In the genomic region with DNA sequence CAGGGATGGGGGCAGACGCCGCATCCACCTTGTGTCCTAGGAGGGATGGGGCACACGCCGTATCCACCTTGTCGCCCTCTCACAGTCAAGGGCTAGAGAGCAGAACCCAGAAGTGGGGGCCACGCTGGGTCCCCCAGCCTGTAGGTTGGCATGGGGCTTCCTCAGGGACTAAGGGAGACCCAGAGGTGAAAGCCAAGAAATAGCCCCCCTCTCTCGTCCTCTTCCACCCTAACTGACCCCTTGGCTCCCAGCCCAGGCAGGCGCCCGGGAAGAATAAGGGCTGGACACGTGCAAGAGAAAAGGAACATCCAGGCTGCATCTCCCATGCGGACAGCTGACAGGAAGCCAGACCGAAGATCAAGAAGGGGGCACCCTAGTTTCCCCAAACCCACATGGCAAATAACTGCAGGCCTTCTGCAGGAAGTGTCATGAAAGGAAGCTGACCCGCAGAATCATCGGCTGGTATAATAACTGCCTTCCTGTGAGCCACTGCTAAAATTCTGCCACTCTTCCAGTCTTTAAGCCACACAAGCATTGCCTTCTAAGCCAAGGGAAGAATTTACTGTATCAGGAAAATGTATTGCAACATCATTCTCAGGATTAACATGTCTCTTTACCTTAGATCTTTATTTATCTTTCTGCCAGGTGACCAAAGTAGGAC, we compare ENCODE assay signal across 1 cellular context.
TF ChIP-seq lines count a peak whose summit lies in the region.

No MANE protein-coding gene starts in this region.

TF ChIP-seq in K562, 482 proteins besides CTCF, POLR2A, EP300 and RAD21 (continued from another document):
- TF ChIP-seq, protein P1, sequence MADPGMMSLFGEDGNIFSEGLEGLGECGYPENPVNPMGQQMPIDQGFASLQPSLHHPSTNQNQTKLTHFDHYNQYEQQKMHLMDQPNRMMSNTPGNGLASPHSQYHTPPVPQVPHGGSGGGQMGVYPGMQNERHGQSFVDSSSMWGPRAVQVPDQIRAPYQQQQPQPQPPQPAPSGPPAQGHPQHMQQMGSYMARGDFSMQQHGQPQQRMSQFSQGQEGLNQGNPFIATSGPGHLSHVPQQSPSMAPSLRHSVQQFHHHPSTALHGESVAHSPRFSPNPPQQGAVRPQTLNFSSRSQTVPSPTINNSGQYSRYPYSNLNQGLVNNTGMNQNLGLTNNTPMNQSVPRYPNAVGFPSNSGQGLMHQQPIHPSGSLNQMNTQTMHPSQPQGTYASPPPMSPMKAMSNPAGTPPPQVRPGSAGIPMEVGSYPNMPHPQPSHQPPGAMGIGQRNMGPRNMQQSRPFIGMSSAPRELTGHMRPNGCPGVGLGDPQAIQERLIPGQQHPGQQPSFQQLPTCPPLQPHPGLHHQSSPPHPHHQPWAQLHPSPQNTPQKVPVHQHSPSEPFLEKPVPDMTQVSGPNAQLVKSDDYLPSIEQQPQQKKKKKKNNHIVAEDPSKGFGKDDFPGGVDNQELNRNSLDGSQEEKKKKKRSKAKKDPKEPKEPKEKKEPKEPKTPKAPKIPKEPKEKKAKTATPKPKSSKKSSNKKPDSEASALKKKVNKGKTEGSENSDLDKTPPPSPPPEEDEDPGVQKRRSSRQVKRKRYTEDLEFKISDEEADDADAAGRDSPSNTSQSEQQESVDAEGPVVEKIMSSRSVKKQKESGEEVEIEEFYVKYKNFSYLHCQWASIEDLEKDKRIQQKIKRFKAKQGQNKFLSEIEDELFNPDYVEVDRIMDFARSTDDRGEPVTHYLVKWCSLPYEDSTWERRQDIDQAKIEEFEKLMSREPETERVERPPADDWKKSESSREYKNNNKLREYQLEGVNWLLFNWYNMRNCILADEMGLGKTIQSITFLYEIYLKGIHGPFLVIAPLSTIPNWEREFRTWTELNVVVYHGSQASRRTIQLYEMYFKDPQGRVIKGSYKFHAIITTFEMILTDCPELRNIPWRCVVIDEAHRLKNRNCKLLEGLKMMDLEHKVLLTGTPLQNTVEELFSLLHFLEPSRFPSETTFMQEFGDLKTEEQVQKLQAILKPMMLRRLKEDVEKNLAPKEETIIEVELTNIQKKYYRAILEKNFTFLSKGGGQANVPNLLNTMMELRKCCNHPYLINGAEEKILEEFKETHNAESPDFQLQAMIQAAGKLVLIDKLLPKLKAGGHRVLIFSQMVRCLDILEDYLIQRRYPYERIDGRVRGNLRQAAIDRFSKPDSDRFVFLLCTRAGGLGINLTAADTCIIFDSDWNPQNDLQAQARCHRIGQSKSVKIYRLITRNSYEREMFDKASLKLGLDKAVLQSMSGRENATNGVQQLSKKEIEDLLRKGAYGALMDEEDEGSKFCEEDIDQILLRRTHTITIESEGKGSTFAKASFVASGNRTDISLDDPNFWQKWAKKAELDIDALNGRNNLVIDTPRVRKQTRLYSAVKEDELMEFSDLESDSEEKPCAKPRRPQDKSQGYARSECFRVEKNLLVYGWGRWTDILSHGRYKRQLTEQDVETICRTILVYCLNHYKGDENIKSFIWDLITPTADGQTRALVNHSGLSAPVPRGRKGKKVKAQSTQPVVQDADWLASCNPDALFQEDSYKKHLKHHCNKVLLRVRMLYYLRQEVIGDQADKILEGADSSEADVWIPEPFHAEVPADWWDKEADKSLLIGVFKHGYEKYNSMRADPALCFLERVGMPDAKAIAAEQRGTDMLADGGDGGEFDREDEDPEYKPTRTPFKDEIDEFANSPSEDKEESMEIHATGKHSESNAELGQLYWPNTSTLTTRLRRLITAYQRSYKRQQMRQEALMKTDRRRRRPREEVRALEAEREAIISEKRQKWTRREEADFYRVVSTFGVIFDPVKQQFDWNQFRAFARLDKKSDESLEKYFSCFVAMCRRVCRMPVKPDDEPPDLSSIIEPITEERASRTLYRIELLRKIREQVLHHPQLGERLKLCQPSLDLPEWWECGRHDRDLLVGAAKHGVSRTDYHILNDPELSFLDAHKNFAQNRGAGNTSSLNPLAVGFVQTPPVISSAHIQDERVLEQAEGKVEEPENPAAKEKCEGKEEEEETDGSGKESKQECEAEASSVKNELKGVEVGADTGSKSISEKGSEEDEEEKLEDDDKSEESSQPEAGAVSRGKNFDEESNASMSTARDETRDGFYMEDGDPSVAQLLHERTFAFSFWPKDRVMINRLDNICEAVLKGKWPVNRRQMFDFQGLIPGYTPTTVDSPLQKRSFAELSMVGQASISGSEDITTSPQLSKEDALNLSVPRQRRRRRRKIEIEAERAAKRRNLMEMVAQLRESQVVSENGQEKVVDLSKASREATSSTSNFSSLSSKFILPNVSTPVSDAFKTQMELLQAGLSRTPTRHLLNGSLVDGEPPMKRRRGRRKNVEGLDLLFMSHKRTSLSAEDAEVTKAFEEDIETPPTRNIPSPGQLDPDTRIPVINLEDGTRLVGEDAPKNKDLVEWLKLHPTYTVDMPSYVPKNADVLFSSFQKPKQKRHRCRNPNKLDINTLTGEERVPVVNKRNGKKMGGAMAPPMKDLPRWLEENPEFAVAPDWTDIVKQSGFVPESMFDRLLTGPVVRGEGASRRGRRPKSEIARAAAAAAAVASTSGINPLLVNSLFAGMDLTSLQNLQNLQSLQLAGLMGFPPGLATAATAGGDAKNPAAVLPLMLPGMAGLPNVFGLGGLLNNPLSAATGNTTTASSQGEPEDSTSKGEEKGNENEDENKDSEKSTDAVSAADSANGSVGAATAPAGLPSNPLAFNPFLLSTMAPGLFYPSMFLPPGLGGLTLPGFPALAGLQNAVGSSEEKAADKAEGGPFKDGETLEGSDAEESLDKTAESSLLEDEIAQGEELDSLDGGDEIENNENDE (IDR thresholded peaks at IDR 0.05; ENCODE audit: low read depth, low read length): no peak
- TF ChIP-seq ZNF274 (IDR thresholded peaks at IDR 0.05; ENCODE audit: borderline replicate concordance, low read depth, low read length) (no peak), ZNF592 (IDR thresholded peaks at IDR 0.05) (0 out of 2 replicates have a peak, but pooled peaks have one; percentile 50), ZNF133 (CRISPR knock-in tag; IDR thresholded peaks at IDR 0.05) (no peak)
